1 cellular context compared by ENCODE assay signal in the genomic region with DNA sequence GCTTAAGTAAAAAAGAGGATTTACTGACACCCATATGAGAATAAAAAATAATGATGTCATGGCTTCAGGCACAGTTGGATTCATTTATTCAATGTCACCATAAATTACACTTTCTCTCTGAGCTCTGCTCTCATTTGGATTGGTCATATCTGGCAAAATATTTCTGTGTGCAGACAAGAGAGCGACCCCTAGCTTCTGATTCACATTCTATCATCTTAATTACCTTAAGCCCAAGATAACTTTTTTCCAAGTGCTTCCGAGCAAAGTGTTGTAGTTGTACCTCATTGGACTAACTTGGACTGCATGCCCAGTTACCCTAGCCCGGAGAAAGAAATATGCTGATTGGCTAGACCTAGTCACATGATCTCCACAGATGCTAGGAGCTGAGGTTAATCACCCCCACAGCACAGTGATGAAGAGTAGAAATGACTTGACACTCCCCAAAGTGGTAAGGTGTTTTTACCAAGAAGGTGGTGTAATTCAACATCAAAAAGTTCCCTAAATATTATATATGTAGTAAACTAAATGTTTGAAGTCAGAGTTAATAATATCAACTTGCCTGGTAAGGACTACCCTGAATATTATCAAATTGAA.
TF ChIP-seq lines count a peak whose summit lies in the region.

No MANE protein-coding gene starts in this region.

TF ChIP-seq in SK-N-SH treated with all-trans-retinoic acid at 6 μM for 48 hours, 23 proteins besides CTCF, POLR2A, EP300 and RAD21 (continued from another document):
- TF ChIP-seq, protein P1, sequence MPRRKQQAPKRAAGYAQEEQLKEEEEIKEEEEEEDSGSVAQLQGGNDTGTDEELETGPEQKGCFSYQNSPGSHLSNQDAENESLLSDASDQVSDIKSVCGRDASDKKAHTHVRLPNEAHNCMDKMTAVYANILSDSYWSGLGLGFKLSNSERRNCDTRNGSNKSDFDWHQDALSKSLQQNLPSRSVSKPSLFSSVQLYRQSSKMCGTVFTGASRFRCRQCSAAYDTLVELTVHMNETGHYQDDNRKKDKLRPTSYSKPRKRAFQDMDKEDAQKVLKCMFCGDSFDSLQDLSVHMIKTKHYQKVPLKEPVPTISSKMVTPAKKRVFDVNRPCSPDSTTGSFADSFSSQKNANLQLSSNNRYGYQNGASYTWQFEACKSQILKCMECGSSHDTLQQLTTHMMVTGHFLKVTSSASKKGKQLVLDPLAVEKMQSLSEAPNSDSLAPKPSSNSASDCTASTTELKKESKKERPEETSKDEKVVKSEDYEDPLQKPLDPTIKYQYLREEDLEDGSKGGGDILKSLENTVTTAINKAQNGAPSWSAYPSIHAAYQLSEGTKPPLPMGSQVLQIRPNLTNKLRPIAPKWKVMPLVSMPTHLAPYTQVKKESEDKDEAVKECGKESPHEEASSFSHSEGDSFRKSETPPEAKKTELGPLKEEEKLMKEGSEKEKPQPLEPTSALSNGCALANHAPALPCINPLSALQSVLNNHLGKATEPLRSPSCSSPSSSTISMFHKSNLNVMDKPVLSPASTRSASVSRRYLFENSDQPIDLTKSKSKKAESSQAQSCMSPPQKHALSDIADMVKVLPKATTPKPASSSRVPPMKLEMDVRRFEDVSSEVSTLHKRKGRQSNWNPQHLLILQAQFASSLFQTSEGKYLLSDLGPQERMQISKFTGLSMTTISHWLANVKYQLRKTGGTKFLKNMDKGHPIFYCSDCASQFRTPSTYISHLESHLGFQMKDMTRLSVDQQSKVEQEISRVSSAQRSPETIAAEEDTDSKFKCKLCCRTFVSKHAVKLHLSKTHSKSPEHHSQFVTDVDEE (CRISPR knock-in tag; IDR thresholded peaks at IDR 0.05), result no peak
- TF ChIP-seq ZFP3 (CRISPR knock-in tag; IDR thresholded peaks at IDR 0.05), result no peak
- no peak for TF ChIP-seq ISL1 (CRISPR knock-in tag; IDR thresholded peaks at IDR 0.05)
- TF ChIP-seq ZFP30 (CRISPR knock-in tag; IDR thresholded peaks at IDR 0.05), result no peak
